ENCODE assay signal across 21 cellular contexts in genomic region chr13:112071011-112071901, GRCh38. TPM values are rescaled to one million over a fixed set of nuclear protein-coding genes. Genes with fewer than 3 reads are reported as not detected.
A peak's percentile ranks its signal among the peaks of the same experiment; 100 is the strongest.
DNase-seq lines count a peak whose midpoint lies in the region; ATAC-seq and TF ChIP-seq lines count a peak whose summit lies in the region.
"Had no signal": no experiment of that assay in that cellular context is flagged by ENCODE, and none has a peak within 500 bp of the region (broad histone marks: within the 10 kb centered on the region; RNA-seq: fewer than 3 reads in every experiment).

No MANE protein-coding gene starts in this region.

- DNase-seq in NCI-H2107 treated with DMSO at 0.1 percent for 48 hours (lab: John Stamatoyannopoulos, UW; ENCODE audit: unreplicated experiment) (peak; percentile 49), NCI-H2107 (lab: John Stamatoyannopoulos, UW) (no peak), brain microvascular endothelial cell (no peak)
- DNase-seq in activated naive CD8-positive, alpha-beta T cell treated with anti-CD3 and anti-CD28 coated beads for 36 hours: no peak
- no peak for DNase-seq in activated CD4-positive, CD25-positive, alpha-beta regulatory T cell (lab: John Stamatoyannopoulos, UW)
- DNase-seq: 8988T; activated T-cell treated with anti-CD3 and anti-CD28 coated beads for 4 hours; amniotic stem cell; CD4-positive, alpha-beta memory T cell; GOT3; Karpas-422; NCI-H2029; spleen; WERI-Rb-1 had no signal

- peak overlapping the region; percentile 38 for H3K27ac Mint-ChIP-seq in activated naive CD8-positive, alpha-beta T cell treated with anti-CD3 and anti-CD28 coated beads for 36 hours
- no peak overlapping the region for H3K27ac Mint-ChIP-seq in nephron
- H3K27ac Mint-ChIP-seq: dendritic cell treated with granulocyte-macrophage colony-stimulating factor and Interleukin-4, amounts not matched to agents 40 ng/mL and 50 ng/mL, for 4 days had no signal

- H3K36me3 Mint-ChIP-seq in activated naive CD8-positive, alpha-beta T cell treated with anti-CD3 and anti-CD28 coated beads for 36 hours: peaks cover 20% of the 10 kb centered on the region
- H3K36me3 Mint-ChIP-seq in nephron (ENCODE audit: low read depth): no peaks in the 10 kb centered on the region

- H3K9me3 ChIP-seq in HUES64 (ENCODE audit: insufficient read depth, low read depth, low read length): no peaks in the 10 kb centered on the region

- peaks cover 15% of the 10 kb centered on the region for H3K4me1 ChIP-seq in HUES64 (ENCODE audit: insufficient read depth, low read length)

- H3K9ac ChIP-seq in HUES64 (ENCODE audit: low read depth, low read length): no peak overlapping the region

- peak overlapping the region; percentile 38 for H3K4me3 ChIP-seq in HUES64 (ENCODE audit: low read length)
- no peak overlapping the region for H3K4me3 ChIP-seq in brain microvascular endothelial cell (ENCODE audit: low read depth, low read length)
- H3K4me3 ChIP-seq: lung had no signal

- peaks cover 5% of the 10 kb centered on the region for H3K4me1 Mint-ChIP-seq in activated naive CD8-positive, alpha-beta T cell treated with anti-CD3 and anti-CD28 coated beads for 36 hours
- peaks cover 18% of the 10 kb centered on the region for H3K4me1 Mint-ChIP-seq in nephron

- no peak overlapping the region for H3K27ac ChIP-seq in HUES64 (ENCODE audit: low read depth, low read length)
- H3K27ac ChIP-seq in brain microvascular endothelial cell: no peak overlapping the region
- H3K27ac ChIP-seq: spleen, WERI-Rb-1 had no signal

- peaks cover 16% of the 10 kb centered on the region for H3K9me3 Mint-ChIP-seq in activated naive CD8-positive, alpha-beta T cell treated with anti-CD3 and anti-CD28 coated beads for 36 hours
- no peaks in the 10 kb centered on the region for H3K9me3 Mint-ChIP-seq in nephron
- H3K9me3 Mint-ChIP-seq: dendritic cell treated with granulocyte-macrophage colony-stimulating factor and Interleukin-4, amounts not matched to agents 40 ng/mL and 50 ng/mL, for 4 days had no signal

- TF ChIP-seq CTCF in nephron (IDR thresholded peaks at IDR 0.05; ENCODE audit: unreplicated experiment in 3 of 3): no peak
- no peak for TF ChIP-seq CTCF in brain microvascular endothelial cell (IDR thresholded peaks at IDR 0.05; ENCODE audit: low read depth, low read length, missing control alignments)

- no peak overlapping the region for H3K4me3 Mint-ChIP-seq in activated naive CD8-positive, alpha-beta T cell treated with anti-CD3 and anti-CD28 coated beads for 36 hours
- peak overlapping the region; percentile 37 to 55 (median 43) for H3K4me3 Mint-ChIP-seq in nephron
- H3K4me3 Mint-ChIP-seq: dendritic cell treated with granulocyte-macrophage colony-stimulating factor and Interleukin-4, amounts not matched to agents 40 ng/mL and 50 ng/mL, for 4 days had no signal

- H3K27me3 Mint-ChIP-seq in activated naive CD8-positive, alpha-beta T cell treated with anti-CD3 and anti-CD28 coated beads for 36 hours: peaks cover 88% of the 10 kb centered on the region
- H3K27me3 Mint-ChIP-seq in nephron (ENCODE audit: low read depth): peaks cover 90% of the 10 kb centered on the region

- in situ Hi-C loops in brain microvascular endothelial cell (cut with HindIII; ENCODE audit: low pct_ligation_motif_present, low sequenced_read_pairs): no loop called here

- 2% methylated on average over 17 of the region's 21 CpGs for WGBS in HUES64

- H3K36me3 ChIP-seq in HUES64 (ENCODE audit: insufficient read depth, low read length) (no peaks in the 10 kb centered on the region), brain microvascular endothelial cell (replicated peaks) (no peaks in the 10 kb centered on the region)
- H3K36me3 ChIP-seq: spleen, WERI-Rb-1 had no signal

- no peak for ATAC-seq in GM19023 (IDR thresholded peaks at IDR 0.05; ENCODE audit: unreplicated experiment)
- ATAC-seq: SK-N-SH treated with all-trans-retinoic acid at 6 μM for 48 hours had no signal

- H3K27me3 ChIP-seq in HUES64 (ENCODE audit: insufficient read depth, low read length) (peaks cover 82% of the 10 kb centered on the region), brain microvascular endothelial cell (replicated peaks) (peaks cover 60% of the 10 kb centered on the region)

RNA-seq across cellular contexts. Expression of gene SOX1, which starts 4.3 kb away (rescaled TPM):
- polyA plus RNA-seq in HUES64 (2013, experiment 1 of 2): 6.5 TPM
- 11.5 TPM for polyA plus RNA-seq in HUES64 (2013, experiment 2 of 2)
- total RNA-seq in activated naive CD8-positive, alpha-beta T cell treated with anti-CD3 and anti-CD28 coated beads for 36 hours: not detected
- total RNA-seq: CD4-positive, alpha-beta memory T cell; osteocyte; spleen had no signal
- polyA plus RNA-seq: CD4-positive, alpha-beta memory T cell; lung; spleen had no signal
